8 cellular contexts compared by ENCODE assay signal in genomic region chr6:32110632-32111031, GRCh38. TPM values are rescaled to one million over a fixed set of nuclear protein-coding genes. Genes with fewer than 3 reads are reported as not detected.
DNase-seq lines count a peak whose midpoint lies in the region; TF ChIP-seq lines count a peak whose summit lies in the region.
"Had no signal": no experiment of that assay in that cellular context is flagged by ENCODE, and none has a peak within 500 bp of the region (broad histone marks: within the 10 kb centered on the region; RNA-seq: fewer than 3 reads in every experiment).

No MANE protein-coding gene starts in this region.

- H3K36me3 Mint-ChIP-seq in osteocyte (ENCODE audit: unreplicated experiment), result peaks cover 6% of the 10 kb centered on the region
- H3K36me3 Mint-ChIP-seq: natural killer cell treated with Interleukin-12 subunit alpha and Interleukin-12 subunit beta and Interleukin-15 and Interleukin-18, amount 100 ng/mL, for 72 hours had no signal

- peaks cover 78% of the 10 kb centered on the region for H3K4me1 ChIP-seq in adipocyte (ENCODE audit: control insufficient read depth, insufficient read depth, low read length)

- no peak overlapping the region for H3K4me3 ChIP-seq in adipocyte (ENCODE audit: low read length)

- H3K27me3 Mint-ChIP-seq in osteocyte (ENCODE audit: unreplicated experiment), result no peaks in the 10 kb centered on the region

- H3K4me1 Mint-ChIP-seq in osteocyte (ENCODE audit: unreplicated experiment), result peaks cover 69% of the 10 kb centered on the region

- H3K36me3 ChIP-seq in adipocyte (ENCODE audit: control insufficient read depth, insufficient read depth, low read length, severe bottlenecking), result peaks cover 3% of the 10 kb centered on the region

- no peaks in the 10 kb centered on the region for H3K9me3 ChIP-seq in adipocyte (ENCODE audit: control insufficient read depth, low read length)

- TF ChIP-seq CTCF in osteocyte (IDR thresholded peaks at IDR 0.05), result no peak

- H3K9me3 Mint-ChIP-seq in osteocyte (ENCODE audit: unreplicated experiment), result no peaks in the 10 kb centered on the region
- H3K9me3 Mint-ChIP-seq: CD4-positive, alpha-beta memory T cell; natural killer cell treated with Interleukin-12 subunit alpha and Interleukin-12 subunit beta and Interleukin-15 and Interleukin-18, amount 100 ng/mL, for 72 hours; T-cell had no signal

- DNase-seq in adipocyte (ENCODE audit: low read depth), result no peak
- no peak for DNase-seq in osteocyte (ENCODE audit: extremely low spot score, unreplicated experiment)
- no peak for DNase-seq in mesenteric fat pad (ENCODE audit: low spot score)
- DNase-seq in NCI-H128 (lab: John Stamatoyannopoulos, UW; ENCODE audit: unreplicated experiment), result no peak
- DNase-seq: CD4-positive, alpha-beta memory T cell; NCI-H510A treated with DMSO at 0.1 percent for 48 hours; T-cell had no signal

- H3K9ac ChIP-seq in adipocyte (ENCODE audit: low read length), result peak overlapping the region; percentile 16

- H3K4me3 Mint-ChIP-seq in osteocyte (ENCODE audit: unreplicated experiment), result no peak overlapping the region
- H3K4me3 Mint-ChIP-seq: CD4-positive, alpha-beta memory T cell; natural killer cell treated with Interleukin-12 subunit alpha and Interleukin-12 subunit beta and Interleukin-15 and Interleukin-18, amount 100 ng/mL, for 72 hours; T-cell had no signal

- H3K27ac Mint-ChIP-seq in osteocyte (ENCODE audit: unreplicated experiment), result peak overlapping the region; percentile 10
- H3K27ac Mint-ChIP-seq: natural killer cell treated with Interleukin-12 subunit alpha and Interleukin-12 subunit beta and Interleukin-15 and Interleukin-18, amount 100 ng/mL, for 72 hours had no signal

- H3K27me3 ChIP-seq in adipocyte (replicated peaks; ENCODE audit: control insufficient read depth, insufficient read depth, low read length), result no peaks in the 10 kb centered on the region

RNA-seq across cellular contexts. Expression of gene TNXB, which starts 1.5 kb away (rescaled TPM):
- total RNA-seq in osteocyte (13.1 and 13.9 TPM in 2 replicates), mesenteric fat pad (187 TPM)

RNA-seq across cellular contexts. Expression of gene ATF6B, which starts 17.4 kb away (rescaled TPM):
- total RNA-seq in osteocyte, result 109 and 116 TPM in 2 replicates
- 46.6 TPM for total RNA-seq in mesenteric fat pad

RNA-seq across cellular contexts. Expression of gene FKBPL, which starts 19.5 kb away (rescaled TPM):
- total RNA-seq in osteocyte, result 5.3 and 7.5 TPM in 2 replicates
- 4.3 TPM for total RNA-seq in mesenteric fat pad

RNA-seq across cellular contexts. Expression of gene PRRT1, which starts 41.1 kb away (rescaled TPM):
- 1.2 and 2.1 TPM in 2 replicates for total RNA-seq in osteocyte
- total RNA-seq in mesenteric fat pad, result 1.0 TPM

RNA-seq across cellular contexts. Expression of gene PPT2, which starts 43.3 kb away (rescaled TPM):
- 40.8 and 45.5 TPM in 2 replicates for total RNA-seq in osteocyte
- total RNA-seq in mesenteric fat pad, result 24.4 TPM

Comparison
In these comparisons a context has a peak if more than half of its experiments do, and no peak if none do; other contexts are left out.
1. RNA of gene TNXB, which starts 1.5 kb away (total RNA-seq): 187 TPM in mesenteric fat pad (single experiment); 13.1 to 13.9 TPM in osteocyte; every median in the first group is over 10 times any median in the second.